9 cellular contexts compared by ENCODE assay signal in genomic region chr6:33276864-33277662, GRCh38. TPM values are rescaled to one million over a fixed set of nuclear protein-coding genes. Genes with fewer than 3 reads are reported as not detected.
A peak's percentile ranks its signal among the peaks of the same experiment; 100 is the strongest.
DNase-seq lines count a peak whose midpoint lies in the region; ATAC-seq and TF ChIP-seq lines count a peak whose summit lies in the region.
"Had no signal": no experiment of that assay in that cellular context is flagged by ENCODE, and none has a peak within 500 bp of the region (broad histone marks: within the 10 kb centered on the region; RNA-seq: fewer than 3 reads in every experiment).

TSS of gene B3GALT4 (plus strand) at chr6:33277123. CDS start at chr6:33277420, 297 bp downstream.

- peak within 1 kb of the TSS; percentile 51 for H2AK5ac ChIP-seq in mesendoderm (ENCODE audit: low read length)

- no peaks in the 10 kb centered on the region for H3K27me3 Mint-ChIP-seq in endodermal cell (ENCODE audit: insufficient read depth)

- TF ChIP-seq CTCF in AG09319 (IDR thresholded peaks at IDR 0.05; ENCODE audit: low read depth, low read length) (peak; percentile 30), endodermal cell (conservative IDR thresholded peaks at IDR 0.05) (peak; percentile 79)

- no peak within 1 kb of the TSS for H2BK15ac ChIP-seq in mesendoderm (replicated peaks; ENCODE audit: low read depth)

- H3K36me3 Mint-ChIP-seq in endodermal cell (ENCODE audit: low read depth): peaks cover 58% of the 10 kb centered on the region

- H3K9ac ChIP-seq in endodermal cell (ENCODE audit: extremely low read depth, low read length, poor library complexity, severe bottlenecking) (peak within 1 kb of the TSS; percentile 42), mesendoderm (ENCODE audit: low read length) (peak within 1 kb of the TSS; percentile 100)

- H3K79me1 ChIP-seq in mesendoderm (ENCODE audit: low read length): peaks cover 8% of the 10 kb centered on the region

- H3K27ac Mint-ChIP-seq in endodermal cell: peak within 1 kb of the TSS; percentile 92

- no peaks in the 10 kb centered on the region for H3K9me3 ChIP-seq in endodermal cell (ENCODE audit: control insufficient read depth, low read length)
- H3K9me3 ChIP-seq: SJSA1 had no signal

- H3K4me1 ChIP-seq in endodermal cell (ENCODE audit: control insufficient read depth, insufficient read depth, low read length) (no peaks in the 10 kb centered on the region), mesendoderm (ENCODE audit: control insufficient read depth, low read depth, low read length) (peaks cover 6% of the 10 kb centered on the region)

- peak within 1 kb of the TSS; percentile 98 for H3K4me3 Mint-ChIP-seq in endodermal cell

- no peak within 1 kb of the TSS for H2BK120ac ChIP-seq in mesendoderm (ENCODE audit: low read depth, low read length)

- peak within 1 kb of the TSS; percentile 80 for H3K23ac ChIP-seq in mesendoderm (ENCODE audit: low read length)

- H3K36me3 ChIP-seq in endodermal cell (ENCODE audit: control insufficient read depth, insufficient read depth, low read length) (peaks cover 69% of the 10 kb centered on the region), mesendoderm (ENCODE audit: control insufficient read depth, insufficient read depth, low read length) (peaks cover 17% of the 10 kb centered on the region)

- peaks cover 35% of the 10 kb centered on the region for H3K4me1 Mint-ChIP-seq in endodermal cell

- H3K4me3 ChIP-seq in endodermal cell (ENCODE audit: low read length) (peak within 1 kb of the TSS; percentile 98), mesendoderm (ENCODE audit: low read length) (peak within 1 kb of the TSS; percentile 46)
- H3K4me3 ChIP-seq: SJSA1 had no signal

- peak within 1 kb of the TSS; percentile 94 for H3K56ac ChIP-seq in mesendoderm (ENCODE audit: low read length)

- ATAC-seq in GM18858 (IDR thresholded peaks at IDR 0.05; ENCODE audit: unreplicated experiment) (peak; percentile 44), HG03097 (IDR thresholded peaks at IDR 0.05; ENCODE audit: low FRiP score, unreplicated experiment) (peak; percentile 39)

- peaks cover 32% of the 10 kb centered on the region for H3K79me2 ChIP-seq in mesendoderm (ENCODE audit: control insufficient read depth, insufficient read depth, low read length)

- peak within 1 kb of the TSS; percentile 59 for H2BK5ac ChIP-seq in mesendoderm (ENCODE audit: low read length)

- peak within 1 kb of the TSS; percentile 91 for H3K4me2 ChIP-seq in mesendoderm (ENCODE audit: low read length)

- H3K27me3 ChIP-seq in endodermal cell (ENCODE audit: control insufficient read depth, insufficient read depth, low read length, poor library complexity, severe bottlenecking): no peaks in the 10 kb centered on the region
- no peaks in the 10 kb centered on the region for H3K27me3 ChIP-seq in mesendoderm (ENCODE audit: insufficient read depth, low read length, poor library complexity)
- H3K27me3 ChIP-seq: SJSA1 had no signal

- H4K8ac ChIP-seq in mesendoderm (ENCODE audit: low read depth, low read length): no peak within 1 kb of the TSS

- H4K5ac ChIP-seq in mesendoderm (ENCODE audit: low read length): no peak within 1 kb of the TSS

- H3K27ac ChIP-seq in endodermal cell (ENCODE audit: low read depth, low read length) (peak within 1 kb of the TSS; percentile 77), mesendoderm (ENCODE audit: low read depth, low read length) (peak within 1 kb of the TSS; percentile 94)
- H3K27ac ChIP-seq: SJSA1 had no signal

- DNase-seq in AG09319 (ENCODE audit: extremely low read depth, low read depth): no peak
- DNase-seq in NCI-H82 treated with DMSO at 0.1 percent for 48 hours (lab: John Stamatoyannopoulos, UW; ENCODE audit: unreplicated experiment): peak; percentile 71
- peak; percentile 70 to 82 (median 77) for DNase-seq in activated CD8-positive, alpha-beta memory T cell treated with anti-CD3 and anti-CD28 coated beads for 48 hours (ENCODE audit: low read depth in 2 of 3, low spot score in 2 of 3)
- DNase-seq in endodermal cell: peak; percentile 95
- peak; percentile 97 for DNase-seq in mesendoderm
- peak; percentile 71 to 76 for DNase-seq in stimulated activated CD8-positive, alpha-beta memory T cell treated with anti-CD3 and anti-CD28 coated beads, Interleukin-2, amount 100 ng/mL, for 48 hours (ENCODE audit: low read depth in 2 of 2)

- WGBS in endodermal cell (ENCODE audit: insufficient coverage in 1 of 2, insufficient read length in 1 of 2), 2 experiments: 2 to 5% methylated on average over 28 to 80 of the region's 80 CpGs
- no CpG with 5 or more reads among the region's 80 CpGs for WGBS in mesendoderm (ENCODE audit: extremely low coverage, insufficient coverage, low lambda C conversion rate)

- peak within 1 kb of the TSS; percentile 28 for H3K4ac ChIP-seq in mesendoderm (ENCODE audit: low read depth, low read length)

- no peaks in the 10 kb centered on the region for H3K9me3 Mint-ChIP-seq in endodermal cell

- peak within 1 kb of the TSS; percentile 52 for H3K18ac ChIP-seq in mesendoderm (ENCODE audit: low read length)

RNA-seq across cellular contexts. Expression of gene B3GALT4, which starts in this region (rescaled TPM):
- 1 to 10 TPM; 3.9 to 5.5 TPM for total RNA-seq in endodermal cell
- polyA plus RNA-seq in endodermal cell (2013, experiment 1 of 2): 3.5 TPM
- 3.2 TPM for polyA plus RNA-seq in endodermal cell (2013, experiment 2 of 2)
- 0.73 TPM for polyA plus RNA-seq in mesendoderm (2013, experiment 1 of 2)
- 0.92 TPM for polyA plus RNA-seq in mesendoderm (2013, experiment 2 of 2)
